ENCODE assay signal across 10 cellular contexts in genomic region chr13:41917641-41918040, GRCh38. TPM values are rescaled to one million over a fixed set of nuclear protein-coding genes. Genes with fewer than 3 reads are reported as not detected.
DNase-seq lines count a peak whose midpoint lies in the region; ATAC-seq, FAIRE-seq and TF ChIP-seq lines count a peak whose summit lies in the region.
"Had no signal": no experiment of that assay in that cellular context is flagged by ENCODE, and none has a peak within 500 bp of the region (broad histone marks: within the 10 kb centered on the region; RNA-seq: fewer than 3 reads in every experiment).

No MANE protein-coding gene starts in this region.

- H3K9me3 ChIP-seq in neuronal stem cell (replicated peaks in 1 of 2; ENCODE audit: control insufficient read depth in 2 of 2, insufficient read depth in 1 of 2, low read depth in 1 of 2, low read length in 2 of 2) = no peaks in the 10 kb centered on the region
- H3K9me3 ChIP-seq in uterus = no peaks in the 10 kb centered on the region
- H3K9me3 ChIP-seq: adrenal gland had no signal

- H3K27me3 Mint-ChIP-seq in activated CD4-positive, alpha-beta memory T cell treated with anti-CD3 and anti-CD28 coated beads, Interleukin-2, amount 10 ng/mL, durations not matched to agents 7 days and 5 days = no peaks in the 10 kb centered on the region
- H3K27me3 Mint-ChIP-seq in endothelial cell (ENCODE audit: unreplicated experiment) = peaks cover 3% of the 10 kb centered on the region

- H2AK5ac ChIP-seq in neuronal stem cell (ENCODE audit: low read depth, low read length) = no peak overlapping the region

- peaks cover 27% of the 10 kb centered on the region for H3K4me1 Mint-ChIP-seq in activated CD4-positive, alpha-beta memory T cell treated with anti-CD3 and anti-CD28 coated beads, Interleukin-2, amount 10 ng/mL, durations not matched to agents 7 days and 5 days
- H3K4me1 Mint-ChIP-seq in endothelial cell (ENCODE audit: unreplicated experiment) = peaks cover 7% of the 10 kb centered on the region

- H3K4me3 ChIP-seq in AG10803 (ENCODE audit: low read length) = no peak overlapping the region
- no peak overlapping the region for H3K4me3 ChIP-seq in fibroblast of villous mesenchyme (ENCODE audit: low read depth, low read length)
- H3K4me3 ChIP-seq in neuronal stem cell (ENCODE audit: low read length in 2 of 2) = no peak overlapping the region
- H3K4me3 ChIP-seq in uterus = no peak overlapping the region
- H3K4me3 ChIP-seq: adrenal gland had no signal

- H2BK5ac ChIP-seq in neuronal stem cell (ENCODE audit: low read length) = no peak overlapping the region

- H3K27ac ChIP-seq in neuronal stem cell (replicated peaks; ENCODE audit: low read length) (no peak overlapping the region), uterus (peak overlapping the region in 1 of 2 donors; percentile 11)
- H3K27ac ChIP-seq: adrenal gland had no signal

- WGBS in neuronal stem cell (ENCODE audit: extremely low coverage in 2 of 2, insufficient read length in 2 of 2, insufficient replicate concordance in 1 of 2), 2 donors = no CpG with 5 or more reads among the region's 1 CpG

- POLR2A ChIA-PET in activated CD4-positive, alpha-beta memory T cell treated with anti-CD3 and anti-CD28 coated beads, Interleukin-2, amount 10 ng/mL, durations not matched to agents 7 days and 5 days (lab: Charles Lee) = interaction anchor here (1.0 kb wide), 1 partner anchor 9 kb away, joined by 5 read pairs; no protein-coding TSS in a partner anchor

- no peak overlapping the region for H3K4ac ChIP-seq in neuronal stem cell (ENCODE audit: low read length)

- ATAC-seq in GM21515 (IDR thresholded peaks at IDR 0.05; ENCODE audit: unreplicated experiment) = no peak

- no peak overlapping the region for H2AFZ ChIP-seq in neuronal stem cell (ENCODE audit: low read length)

- no peak overlapping the region for H2BK12ac ChIP-seq in neuronal stem cell (ENCODE audit: low read length)

- no peak overlapping the region for H3K9ac ChIP-seq in neuronal stem cell (ENCODE audit: low read depth, low read length, poor library complexity)

- peaks cover 23% of the 10 kb centered on the region for H3K36me3 Mint-ChIP-seq in activated CD4-positive, alpha-beta memory T cell treated with anti-CD3 and anti-CD28 coated beads, Interleukin-2, amount 10 ng/mL, durations not matched to agents 7 days and 5 days (ENCODE audit: low read depth)
- no peaks in the 10 kb centered on the region for H3K36me3 Mint-ChIP-seq in endothelial cell (ENCODE audit: low read depth, unreplicated experiment)

- peak; percentile 86 for DNase-seq in AG10803 (ENCODE audit: low read depth)
- DNase-seq in GM12892 (ENCODE audit: insufficient read length) = no peak
- no peak for DNase-seq in activated CD4-positive, alpha-beta memory T cell treated with anti-CD3 and anti-CD28 coated beads, Interleukin-2, amount 10 ng/mL, durations not matched to agents 7 days and 5 days
- DNase-seq in fibroblast of villous mesenchyme (ENCODE audit: low read depth) = peak; percentile 55
- DNase-seq in neuronal stem cell (ENCODE audit: low spot score) = no peak
- no peak for DNase-seq in endothelial cell (ENCODE audit: low spot score)
- DNase-seq in uterus = no peak
- DNase-seq: adrenal gland, NCI-H1436 had no signal

- no peak for TF ChIP-seq POLR2A in GM12892 (IDR thresholded peaks at IDR 0.05; ENCODE audit: low read depth, low read length)
- no peak for TF ChIP-seq POLR2A in uterus (IDR thresholded peaks at IDR 0.05)

- peaks cover 6% of the 10 kb centered on the region for H3K9me3 Mint-ChIP-seq in activated CD4-positive, alpha-beta memory T cell treated with anti-CD3 and anti-CD28 coated beads, Interleukin-2, amount 10 ng/mL, durations not matched to agents 7 days and 5 days
- H3K9me3 Mint-ChIP-seq in endothelial cell (ENCODE audit: unreplicated experiment) = no peaks in the 10 kb centered on the region

- TF ChIP-seq CTCF in AG10803 (conservative IDR thresholded peaks at IDR 0.05; ENCODE audit: low read length) (no peak), fibroblast of villous mesenchyme (IDR thresholded peaks at IDR 0.05; ENCODE audit: insufficient read depth, low read depth, low read length) (no peak), endothelial cell (IDR thresholded peaks at IDR 0.05; ENCODE audit: unreplicated experiment) (no peak), uterus (IDR thresholded peaks at IDR 0.05) (no peak)

- H3K18ac ChIP-seq in neuronal stem cell (ENCODE audit: low read length) = no peak overlapping the region

- no peak overlapping the region for H4K91ac ChIP-seq in neuronal stem cell (ENCODE audit: low read depth, low read length, poor library complexity)

- intact Hi-C loops in uterus (cut with DNase I; ENCODE audit: low total_unique reads) = no loop called here

- peak overlapping the region; percentile 60 for H3K27ac Mint-ChIP-seq in activated CD4-positive, alpha-beta memory T cell treated with anti-CD3 and anti-CD28 coated beads, Interleukin-2, amount 10 ng/mL, durations not matched to agents 7 days and 5 days
- no peak overlapping the region for H3K27ac Mint-ChIP-seq in endothelial cell (ENCODE audit: unreplicated experiment)

- H3K4me3 Mint-ChIP-seq in activated CD4-positive, alpha-beta memory T cell treated with anti-CD3 and anti-CD28 coated beads, Interleukin-2, amount 10 ng/mL, durations not matched to agents 7 days and 5 days = no peak overlapping the region
- no peak overlapping the region for H3K4me3 Mint-ChIP-seq in endothelial cell (ENCODE audit: unreplicated experiment)

- H3K27me3 ChIP-seq in neuronal stem cell (ENCODE audit: control insufficient read depth in 3 of 3, insufficient read depth in 3 of 3, low read depth in 1 of 3, low read length in 3 of 3) (no peaks in the 10 kb centered on the region), uterus (no peaks in the 10 kb centered on the region)
- H3K27me3 ChIP-seq: adrenal gland had no signal

- no peak overlapping the region for H3K23ac ChIP-seq in neuronal stem cell (ENCODE audit: low read depth, low read length, poor library complexity)

- H3K36me3 ChIP-seq in neuronal stem cell (replicated peaks in 1 of 2; ENCODE audit: control insufficient read depth in 2 of 2, insufficient read depth in 2 of 2, low read length in 2 of 2) = no peaks in the 10 kb centered on the region
- H3K36me3 ChIP-seq in uterus = no peaks in the 10 kb centered on the region
- H3K36me3 ChIP-seq: adrenal gland had no signal

- no peak overlapping the region for H3K4me2 ChIP-seq in neuronal stem cell (ENCODE audit: insufficient read depth, low read length, poor library complexity, severe bottlenecking)

- CTCF ChIA-PET in activated CD4-positive, alpha-beta memory T cell treated with anti-CD3 and anti-CD28 coated beads, Interleukin-2, amount 10 ng/mL, durations not matched to agents 7 days and 5 days (lab: Charles Lee) = interaction anchor here (0.9 kb wide), 1 partner anchor 43 kb away, joined by 5 read pairs; no protein-coding TSS in a partner anchor

- no peak overlapping the region for H2BK120ac ChIP-seq in neuronal stem cell (ENCODE audit: low read depth, low read length)

- no peak overlapping the region for H3K14ac ChIP-seq in neuronal stem cell (ENCODE audit: low read length)

- no peaks in the 10 kb centered on the region for H3K79me1 ChIP-seq in neuronal stem cell (ENCODE audit: low read depth, low read length)

- peak; percentile 89 for FAIRE-seq in GM12892 (lab: Jason Lieb, UNC)

- H3K4me1 ChIP-seq in neuronal stem cell (ENCODE audit: control insufficient read depth in 2 of 2, insufficient read depth in 1 of 2, low read depth in 1 of 2, low read length in 2 of 2) (peaks cover 0 to 2% of the 10 kb centered on the region in 2 donors), uterus (no peaks in the 10 kb centered on the region)

- H4K8ac ChIP-seq in neuronal stem cell (ENCODE audit: low read depth, low read length) = no peak overlapping the region

- H2BK15ac ChIP-seq in neuronal stem cell (ENCODE audit: low read length) = no peak overlapping the region

RNA-seq across cellular contexts. Expression of gene VWA8, which starts 43.3 kb away (rescaled TPM):
- 11.7 TPM for polyA plus RNA-seq in GM12892 (2012; ENCODE audit: missing spikeins)
- 10 to 100 TPM; 13.5 to 14.4 TPM for total RNA-seq in activated CD4-positive, alpha-beta memory T cell treated with anti-CD3 and anti-CD28 coated beads, Interleukin-2, amount 10 ng/mL, durations not matched to agents 7 days and 5 days
- total RNA-seq in fibroblast of villous mesenchyme (20.9 and 33.2 TPM in 2 replicates), endothelial cell (ENCODE audit: unreplicated experiment) (8.2 TPM), uterus (10 to 100 TPM; 25.6 to 59.7 (median 37.5) TPM)
- polyA plus RNA-seq in neuronal stem cell (2013, experiment 1 of 2) = 5.0 TPM
- 5.3 TPM for polyA plus RNA-seq in neuronal stem cell (2013, experiment 2 of 2)

Comparison
In these comparisons a context has a peak if more than half of its experiments do, and no peak if none do; other contexts are left out.
1. DNase-seq: peak in AG10803 (single experiment) and fibroblast of villous mesenchyme (single experiment); none in GM12892 (single experiment), activated CD4-positive, alpha-beta memory T cell treated with anti-CD3 and anti-CD28 coated beads, Interleukin-2, amount 10 ng/mL, durations not matched to agents 7 days and 5 days (single experiment), neuronal stem cell (single experiment), endothelial cell (single experiment) and uterus (0 of 2).